Comparison of ENCODE assay signal across 2 cellular contexts in the genomic region with DNA sequence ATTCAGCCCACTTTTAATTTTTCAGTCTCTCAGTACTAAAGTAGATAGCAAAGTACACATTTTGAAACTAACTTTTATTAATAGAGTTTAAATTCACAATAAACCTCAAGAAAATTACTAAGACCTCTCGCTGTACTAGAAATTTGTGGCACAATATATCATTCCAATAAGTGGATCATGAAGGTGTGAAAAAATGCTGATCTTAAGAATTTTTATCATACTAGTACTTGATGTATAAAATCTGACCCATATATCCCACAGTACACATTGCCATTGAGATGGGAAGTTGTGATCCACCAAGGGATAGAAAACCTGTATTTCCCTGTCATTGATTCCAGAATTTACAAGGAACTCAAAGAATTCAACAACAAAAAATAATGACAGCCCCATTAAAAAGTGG.
TF ChIP-seq lines count a peak whose summit lies in the region.

No MANE protein-coding gene starts in this region.

TF ChIP-seq in HepG2, 621 proteins besides CTCF, POLR2A, EP300 and RAD21:
- TF ChIP-seq, protein P1, sequence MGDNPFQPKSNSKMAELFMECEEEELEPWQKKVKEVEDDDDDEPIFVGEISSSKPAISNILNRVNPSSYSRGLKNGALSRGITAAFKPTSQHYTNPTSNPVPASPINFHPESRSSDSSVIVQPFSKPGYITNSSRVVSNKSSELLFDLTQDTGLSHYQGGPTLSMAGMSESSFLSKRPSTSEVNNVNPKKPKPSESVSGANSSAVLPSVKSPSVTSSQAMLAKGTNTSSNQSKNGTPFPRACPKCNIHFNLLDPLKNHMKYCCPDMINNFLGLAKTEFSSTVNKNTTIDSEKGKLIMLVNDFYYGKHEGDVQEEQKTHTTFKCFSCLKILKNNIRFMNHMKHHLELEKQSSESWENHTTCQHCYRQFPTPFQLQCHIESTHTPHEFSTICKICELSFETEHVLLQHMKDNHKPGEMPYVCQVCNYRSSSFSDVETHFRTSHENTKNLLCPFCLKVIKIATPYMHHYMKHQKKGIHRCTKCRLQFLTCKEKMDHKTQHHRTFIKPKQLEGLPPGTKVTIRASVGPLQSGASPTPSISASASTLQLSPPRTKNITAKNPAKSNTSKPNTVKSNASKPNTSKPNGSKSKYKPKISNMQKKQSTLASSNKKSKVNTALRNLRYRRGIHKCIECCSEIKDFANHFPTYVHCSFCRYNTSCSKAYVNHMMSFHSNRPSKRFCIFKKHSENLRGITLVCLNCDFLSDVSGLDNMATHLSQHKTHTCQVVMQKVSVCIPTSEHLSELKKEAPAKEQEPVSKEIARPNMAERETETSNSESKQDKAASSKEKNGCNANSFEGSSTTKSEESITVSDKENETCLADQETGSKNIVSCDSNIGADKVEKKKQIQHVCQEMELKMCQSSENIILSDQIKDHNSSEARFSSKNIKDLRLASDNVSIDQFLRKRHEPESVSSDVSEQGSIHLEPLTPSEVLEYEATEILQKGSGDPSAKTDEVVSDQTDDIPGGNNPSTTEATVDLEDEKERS (CRISPR knock-in tag; IDR thresholded peaks at IDR 0.05) = no peak
- TF ChIP-seq MAFK (conservative IDR thresholded peaks at IDR 0.05 in 1 of 2, IDR thresholded peaks at IDR 0.05 in 1 of 2; ENCODE audit: low read length in 2 of 2) (peak; percentile 49 to 65; a peak in 3 of 4 replicates), MAFF (IDR thresholded peaks at IDR 0.05; ENCODE audit: low read depth, low read length) (peak; percentile 36; the same call in 1 of the 2 replicates), ZBTB21 (CRISPR knock-in tag; IDR thresholded peaks at IDR 0.05) (no peak)

TF ChIP-seq in K562, 482 proteins besides CTCF, POLR2A, EP300 and RAD21 (continued from another document):
- TF ChIP-seq, protein P2, sequence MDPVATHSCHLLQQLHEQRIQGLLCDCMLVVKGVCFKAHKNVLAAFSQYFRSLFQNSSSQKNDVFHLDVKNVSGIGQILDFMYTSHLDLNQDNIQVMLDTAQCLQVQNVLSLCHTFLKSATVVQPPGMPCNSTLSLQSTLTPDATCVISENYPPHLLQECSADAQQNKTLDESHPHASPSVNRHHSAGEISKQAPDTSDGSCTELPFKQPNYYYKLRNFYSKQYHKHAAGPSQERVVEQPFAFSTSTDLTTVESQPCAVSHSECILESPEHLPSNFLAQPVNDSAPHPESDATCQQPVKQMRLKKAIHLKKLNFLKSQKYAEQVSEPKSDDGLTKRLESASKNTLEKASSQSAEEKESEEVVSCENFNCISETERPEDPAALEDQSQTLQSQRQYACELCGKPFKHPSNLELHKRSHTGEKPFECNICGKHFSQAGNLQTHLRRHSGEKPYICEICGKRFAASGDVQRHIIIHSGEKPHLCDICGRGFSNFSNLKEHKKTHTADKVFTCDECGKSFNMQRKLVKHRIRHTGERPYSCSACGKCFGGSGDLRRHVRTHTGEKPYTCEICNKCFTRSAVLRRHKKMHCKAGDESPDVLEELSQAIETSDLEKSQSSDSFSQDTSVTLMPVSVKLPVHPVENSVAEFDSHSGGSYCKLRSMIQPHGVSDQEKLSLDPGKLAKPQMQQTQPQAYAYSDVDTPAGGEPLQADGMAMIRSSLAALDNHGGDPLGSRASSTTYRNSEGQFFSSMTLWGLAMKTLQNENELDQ (CRISPR knock-in tag; IDR thresholded peaks at IDR 0.05; ENCODE audit: borderline replicate concordance) = no peak
- TF ChIP-seq ARID3B (CRISPR knock-in tag; IDR thresholded peaks at IDR 0.05; ENCODE audit: borderline replicate concordance) (no peak), ZNF316 (IDR thresholded peaks at IDR 0.05) (peak; percentile 51; the same call in 1 of the 2 replicates), TAF15 (IDR thresholded peaks at IDR 0.05; ENCODE audit: low read depth, low read length) (no peak), POLR2AphosphoS2 (IDR thresholded peaks at IDR 0.05; ENCODE audit: low read length) (no peak), ZKSCAN8 (CRISPR knock-in tag; IDR thresholded peaks at IDR 0.05) (no peak)
TF ChIP-seq in K562: peak in this region for 2.
